Comparison of ENCODE assay signal across 17 cellular contexts in genomic region chr20:19433371-19434316, GRCh38.
A peak's percentile ranks its signal among the peaks of the same experiment; 100 is the strongest.
DNase-seq lines count a peak whose midpoint lies in the region; ATAC-seq and TF ChIP-seq lines count a peak whose summit lies in the region.
"Had no signal": no experiment of that assay in that cellular context is flagged by ENCODE, and none has a peak within 500 bp of the region (broad histone marks: within the 10 kb centered on the region; RNA-seq: fewer than 3 reads in every experiment).

No MANE protein-coding gene starts in this region.

- 69% methylated on average over 10 of the region's 10 CpGs for WGBS in esophagus muscularis mucosa

- H3K4me3 Mint-ChIP-seq in stimulated activated naive B cell treated with anti-CD40 and anti-IgM and Interleukin-4, amounts not matched to agents 10 μg/mL and 1 μg/mL and 100 μg/mL, for 72 hours, result peak overlapping the region; percentile 3 to 43
- H3K4me3 Mint-ChIP-seq: activated B cell treated with CpG ODN at 0.5 μM for 24 hours; CD4-positive, CD25-positive, alpha-beta regulatory T cell; GM23338 had no signal

- H3K4me1 ChIP-seq in esophagus muscularis mucosa (no peaks in the 10 kb centered on the region), Peyer's patch (no peaks in the 10 kb centered on the region)

- peaks cover 0 to 4% of the 10 kb centered on the region in 2 donors for H3K9me3 Mint-ChIP-seq in stimulated activated naive B cell treated with anti-CD40 and anti-IgM and Interleukin-4, amounts not matched to agents 10 μg/mL and 1 μg/mL and 100 μg/mL, for 72 hours
- H3K9me3 Mint-ChIP-seq: activated B cell treated with CpG ODN at 0.5 μM for 24 hours; CD4-positive, CD25-positive, alpha-beta regulatory T cell; GM23338 had no signal

- H3K4me1 Mint-ChIP-seq in stimulated activated naive B cell treated with anti-CD40 and anti-IgM and Interleukin-4, amounts not matched to agents 10 μg/mL and 1 μg/mL and 100 μg/mL, for 72 hours, result peaks cover 10 to 23% of the 10 kb centered on the region in 2 donors
- H3K4me1 Mint-ChIP-seq: CD4-positive, CD25-positive, alpha-beta regulatory T cell had no signal

- intact Hi-C loops in esophagus muscularis mucosa (cut with DNase I), result no loop called here

- no peaks in the 10 kb centered on the region for H3K27me3 ChIP-seq in esophagus muscularis mucosa
- no peaks in the 10 kb centered on the region for H3K27me3 ChIP-seq in Peyer's patch
- H3K27me3 ChIP-seq: neutrophil had no signal

- TF ChIP-seq CTCF in esophagus muscularis mucosa (IDR thresholded peaks at IDR 0.05) (no peak), coronary artery (IDR thresholded peaks at IDR 0.05) (no peak), Peyer's patch (IDR thresholded peaks at IDR 0.05) (no peak)

- H3K9me3 ChIP-seq in esophagus muscularis mucosa (no peaks in the 10 kb centered on the region), Peyer's patch (no peaks in the 10 kb centered on the region)
- H3K9me3 ChIP-seq: neutrophil had no signal

- peak overlapping the region; percentile 72 for H3K27ac Mint-ChIP-seq in stimulated activated naive B cell treated with anti-CD40 and anti-IgM and Interleukin-4, amounts not matched to agents 10 μg/mL and 1 μg/mL and 100 μg/mL, for 72 hours
- H3K27ac Mint-ChIP-seq: activated B cell treated with CpG ODN at 0.5 μM for 24 hours; CD4-positive, CD25-positive, alpha-beta regulatory T cell; GM23338 had no signal

- H3K4me3 ChIP-seq in esophagus muscularis mucosa (no peak overlapping the region), coronary artery (no peak overlapping the region), Peyer's patch (no peak overlapping the region)
- H3K4me3 ChIP-seq: GM23338 had no signal

- H3K36me3 ChIP-seq in esophagus muscularis mucosa (no peaks in the 10 kb centered on the region), Peyer's patch (no peaks in the 10 kb centered on the region)
- H3K36me3 ChIP-seq: neutrophil had no signal

- TF ChIP-seq POLR2A in esophagus muscularis mucosa (IDR thresholded peaks at IDR 0.05; ENCODE audit: low read depth), result no peak
- no peak for TF ChIP-seq POLR2A in Peyer's patch (IDR thresholded peaks at IDR 0.05)

- H3K27ac ChIP-seq in esophagus muscularis mucosa (replicated peaks in 1 of 4) (no peak overlapping the region), coronary artery (no peak overlapping the region), Peyer's patch (no peak overlapping the region)
- H3K27ac ChIP-seq: neutrophil had no signal

- DNase-seq in ELR (ENCODE audit: low read depth) (peak; percentile 1), esophagus muscularis mucosa (ENCODE audit: extremely low spot score) (peak; percentile 74), coronary artery (ENCODE audit: low spot score) (no peak), OCI-M2 (lab: John Stamatoyannopoulos, UW; ENCODE audit: unreplicated experiment) (no peak), Peyer's patch (no peak)
- peak; percentile 33 for DNase-seq in stimulated activated naive B cell treated with anti-CD40 and anti-IgM and Interleukin-4, amounts not matched to agents 10 μg/mL and 1 μg/mL and 100 μg/mL, for 72 hours
- DNase-seq: activated B cell treated with CpG ODN at 0.5 μM for 24 hours; CD4-positive, CD25-positive, alpha-beta regulatory T cell; effector memory CD4-positive, alpha-beta T cell; foreskin melanocyte; mesenchymal stem cell; right cardiac atrium; stimulated activated CD4-positive, alpha-beta T cell treated with anti-CD3 and anti-CD28 coated beads, Interleukin-4, amount 100 ng/mL, for 4 hours had no signal

- no peaks in the 10 kb centered on the region for H3K36me3 Mint-ChIP-seq in stimulated activated naive B cell treated with anti-CD40 and anti-IgM and Interleukin-4, amounts not matched to agents 10 μg/mL and 1 μg/mL and 100 μg/mL, for 72 hours
- H3K36me3 Mint-ChIP-seq: CD4-positive, CD25-positive, alpha-beta regulatory T cell had no signal

- ATAC-seq in HG03159 (IDR thresholded peaks at IDR 0.05; ENCODE audit: unreplicated experiment), result peak; percentile 46
- peak; percentile 95 to 97 for ATAC-seq in stimulated activated naive B cell treated with anti-CD40 and anti-IgM and Interleukin-4, amounts not matched to agents 10 μg/mL and 1 μg/mL and 100 μg/mL, for 72 hours (replicated peaks)
- ATAC-seq: GM23338, right cardiac atrium, Right ventricle myocardium inferior had no signal

- peaks cover 27 to 49% of the 10 kb centered on the region in 2 donors for H3K27me3 Mint-ChIP-seq in stimulated activated naive B cell treated with anti-CD40 and anti-IgM and Interleukin-4, amounts not matched to agents 10 μg/mL and 1 μg/mL and 100 μg/mL, for 72 hours

- no peak for TF ChIP-seq EP300 in esophagus muscularis mucosa (IDR thresholded peaks at IDR 0.05)

Comparison
In these comparisons a context has a peak if more than half of its experiments do, and no peak if none do; other contexts are left out.
1. DNase-seq: peak in ELR (single experiment), esophagus muscularis mucosa (single experiment) and stimulated activated naive B cell treated with anti-CD40 and anti-IgM and Interleukin-4, amounts not matched to agents 10 μg/mL and 1 μg/mL and 100 μg/mL, for 72 hours (single experiment); none in coronary artery (single experiment), OCI-M2 (single experiment) and Peyer's patch (0 of 3).